ENCODE assay signal across 1 cellular context in genomic region chr2:42810126-42810970, GRCh38.
TF ChIP-seq lines count a peak whose summit lies in the region.

No MANE protein-coding gene starts in this region.

TF ChIP-seq in WTC11, 78 proteins besides CTCF, POLR2A, EP300 and RAD21 (continued from another document):
- 0 out of 2 replicates have a peak, but pooled peaks have one; percentile 26 for TF ChIP-seq ATF2 (CRISPR knock-in tag; IDR thresholded peaks at IDR 0.05; ENCODE audit: borderline replicate concordance, low read depth)
- TF ChIP-seq ATF6 (CRISPR knock-in tag; IDR thresholded peaks at IDR 0.05): no peak
- peak; percentile 42 for TF ChIP-seq MYBL2 (CRISPR knock-in tag; IDR thresholded peaks at IDR 0.05)
- no peak for TF ChIP-seq MLX (CRISPR knock-in tag; IDR thresholded peaks at IDR 0.05)
- no peak for TF ChIP-seq E2F1 (CRISPR knock-in tag; IDR thresholded peaks at IDR 0.05)
- TF ChIP-seq NR2C2 (CRISPR knock-in tag; IDR thresholded peaks at IDR 0.05): no peak
- TF ChIP-seq ZNF219 (CRISPR knock-in tag; IDR thresholded peaks at IDR 0.05; ENCODE audit: borderline replicate concordance): peak; percentile 33; the same call in 1 of the 2 replicates
- TF ChIP-seq TEAD4 (CRISPR knock-in tag; IDR thresholded peaks at IDR 0.05): no peak
- no peak for TF ChIP-seq TCF7 (CRISPR knock-in tag; IDR thresholded peaks at IDR 0.05; ENCODE audit: low read depth)
- TF ChIP-seq NFATC4 (CRISPR knock-in tag; IDR thresholded peaks at IDR 0.05): no peak
- peak; percentile 31; the same call in 1 of the 2 replicates for TF ChIP-seq ATF1 (CRISPR knock-in tag; IDR thresholded peaks at IDR 0.05)
- no peak for TF ChIP-seq AR (CRISPR knock-in tag; IDR thresholded peaks at IDR 0.05)
- TF ChIP-seq ZMAT4 (CRISPR knock-in tag; IDR thresholded peaks at IDR 0.05): no peak
- no peak for TF ChIP-seq FOXJ3 (CRISPR knock-in tag; IDR thresholded peaks at IDR 0.05; ENCODE audit: borderline replicate concordance)
- TF ChIP-seq ZNF671 (CRISPR knock-in tag; IDR thresholded peaks at IDR 0.05): no peak
- no peak for TF ChIP-seq ZNF138 (CRISPR knock-in tag; conservative IDR thresholded peaks at IDR 0.05)
- TF ChIP-seq JAZF1 (CRISPR knock-in tag; IDR thresholded peaks at IDR 0.05): no peak
- TF ChIP-seq TEAD1 (CRISPR knock-in tag; IDR thresholded peaks at IDR 0.05): no peak; the same call in 1 of the 2 replicates
- TF ChIP-seq KAT7 (CRISPR knock-in tag; IDR thresholded peaks at IDR 0.05; ENCODE audit: borderline replicate concordance): peak; percentile 50; the same call in 1 of the 2 replicates
- peak; percentile 94 for TF ChIP-seq ZNF232 (CRISPR knock-in tag; IDR thresholded peaks at IDR 0.05)
- 0 out of 2 replicates have a peak, but pooled peaks have one; percentile 44 for TF ChIP-seq NFE2L1 (CRISPR knock-in tag; IDR thresholded peaks at IDR 0.05)
- TF ChIP-seq ZBTB43 (CRISPR knock-in tag; IDR thresholded peaks at IDR 0.05): 0 out of 2 replicates have a peak, but pooled peaks have one; percentile 86
- no peak; the same call in 1 of the 2 replicates for TF ChIP-seq ATF3 (CRISPR knock-in tag; conservative IDR thresholded peaks at IDR 0.05)
- TF ChIP-seq NR3C1 (CRISPR knock-in tag; conservative IDR thresholded peaks at IDR 0.05; ENCODE audit: low read depth): no peak
- TF ChIP-seq RELA (CRISPR knock-in tag; IDR thresholded peaks at IDR 0.05; ENCODE audit: borderline replicate concordance): no peak
- no peak; the same call in 1 of the 2 replicates for TF ChIP-seq ESRRA (CRISPR knock-in tag; IDR thresholded peaks at IDR 0.05; ENCODE audit: borderline replicate concordance)
- no peak for TF ChIP-seq ZSCAN18 (CRISPR knock-in tag; IDR thresholded peaks at IDR 0.05)
- TF ChIP-seq ZNF512 (CRISPR knock-in tag; IDR thresholded peaks at IDR 0.05; ENCODE audit: borderline replicate concordance): no peak
- no peak for TF ChIP-seq ZNF416 (CRISPR knock-in tag; IDR thresholded peaks at IDR 0.05)
- no peak for TF ChIP-seq USF1 (CRISPR knock-in tag; IDR thresholded peaks at IDR 0.05)
- TF ChIP-seq CREM (CRISPR knock-in tag; IDR thresholded peaks at IDR 0.05): peak; percentile 49; the same call in 1 of the 2 replicates
